In genomic region chr2:65395621-65396347, GRCh38 we compare ENCODE assay signal across 13 cellular contexts. TPM values are rescaled to one million over a fixed set of nuclear protein-coding genes. Genes with fewer than 3 reads are reported as not detected.
DNase-seq lines count a peak whose midpoint lies in the region; ATAC-seq and TF ChIP-seq lines count a peak whose summit lies in the region.
"Had no signal": no experiment of that assay in that cellular context is flagged by ENCODE, and none has a peak within 500 bp of the region (broad histone marks: within the 10 kb centered on the region; RNA-seq: fewer than 3 reads in every experiment).

No MANE protein-coding gene starts in this region.

- H3K4me3 ChIP-seq in GM23248 (0 out of 2 replicates have a peak overlapping the region, but pooled peaks have one; percentile 7), OCI-LY1 (ENCODE audit: low read depth, low read length, poor library complexity, severe bottlenecking) (peak overlapping the region; percentile 34), hepatocyte (no peak overlapping the region), thoracic aorta (no peak overlapping the region)

- H3K9me3 ChIP-seq in GM23248 (ENCODE audit: low read depth) (no peaks in the 10 kb centered on the region), OCI-LY1 (ENCODE audit: low read length) (no peaks in the 10 kb centered on the region), hepatocyte (ENCODE audit: low read depth) (no peaks in the 10 kb centered on the region), thoracic aorta (no peaks in the 10 kb centered on the region)

- no peaks in the 10 kb centered on the region for H3K27me3 ChIP-seq in GM23248 (replicated peaks; ENCODE audit: insufficient read depth)
- H3K27me3 ChIP-seq in OCI-LY1 (ENCODE audit: insufficient read depth, low read length) = no peaks in the 10 kb centered on the region
- H3K27me3 ChIP-seq in hepatocyte = no peaks in the 10 kb centered on the region
- H3K27me3 ChIP-seq in thoracic aorta (replicated peaks; ENCODE audit: insufficient read depth) = no peaks in the 10 kb centered on the region

- H3K4me2 ChIP-seq in GM23248 (ENCODE audit: unreplicated experiment) (peak overlapping the region; percentile 56), OCI-LY1 (ENCODE audit: low read length) (peak overlapping the region; percentile 56), hepatocyte (peak overlapping the region; percentile 59)

- H3K36me3 ChIP-seq in GM23248 (ENCODE audit: low read depth) (no peaks in the 10 kb centered on the region), OCI-LY1 (ENCODE audit: insufficient read depth, low read length) (peaks cover 4% of the 10 kb centered on the region; the same call in 1 of the 2 replicates), hepatocyte (replicated peaks; ENCODE audit: insufficient read depth, low read depth) (no peaks in the 10 kb centered on the region), thoracic aorta (no peaks in the 10 kb centered on the region)

- no peak for ATAC-seq in thoracic aorta (ENCODE audit: insufficient number of reproducible peaks, low FRiP score, low read depth)

- in situ Hi-C loops in GM23248 (cut with MboI) = no loop called here

- no peaks in the 10 kb centered on the region; the same call in 1 of the 2 replicates for H4K20me1 ChIP-seq in GM23248 (ENCODE audit: insufficient read depth)
- no peaks in the 10 kb centered on the region for H4K20me1 ChIP-seq in OCI-LY1 (ENCODE audit: insufficient read depth, low read length)
- H4K20me1 ChIP-seq in hepatocyte (ENCODE audit: insufficient read depth, poor library complexity, severe bottlenecking) = no peaks in the 10 kb centered on the region

- H3K9me2 ChIP-seq in GM23248 (ENCODE audit: insufficient read depth) (no peaks in the 10 kb centered on the region), OCI-LY1 (ENCODE audit: low read depth, low read length) (no peaks in the 10 kb centered on the region), hepatocyte (replicated peaks; ENCODE audit: insufficient read depth) (no peaks in the 10 kb centered on the region)

- H3K27ac ChIP-seq in GM23248 (peak overlapping the region; percentile 81), OCI-LY1 (ENCODE audit: low read depth, low read length, poor library complexity, severe bottlenecking) (peak overlapping the region; percentile 97), hepatocyte (peak overlapping the region; percentile 49), thoracic aorta (peak overlapping the region; percentile 47 to 56)

- H3F3A ChIP-seq in GM23248 (ENCODE audit: insufficient read depth) = peaks cover 36% of the 10 kb centered on the region
- H3F3A ChIP-seq in OCI-LY1 (ENCODE audit: insufficient read depth, low read length) = no peaks in the 10 kb centered on the region

- 85 to 92% methylated on average over 5 of the region's 5 CpGs for WGBS in GM23248 (ENCODE audit: low coverage in 1 of 2, low lambda C conversion rate in 2 of 2, missing lambda C conversion rate in 2 of 2), 2 experiments
- WGBS in hepatocyte (ENCODE audit: low lambda C conversion rate, missing lambda C conversion rate) = 90% methylated on average over 5 of the region's 5 CpGs

- DNase-seq in GM23248 (no peak), hepatocyte (ENCODE audit: low spot score) (no peak), thoracic aorta (ENCODE audit: low spot score) (no peak), anterior cingulate cortex (lab: John Stamatoyannopoulos, UW) (no peak), foreskin melanocyte (no peak)
- no peak for DNase-seq in activated T-cell treated with anti-CD3 and anti-CD28 coated beads, Interleukin-2, amount 50 U/mL, for 1 hour
- DNase-seq: islet precursor cell, MV-4-11, naive B cell, NCI-H226, RPMI8226, T-helper 9 cell had no signal

- H3K4me1 ChIP-seq in GM23248 (ENCODE audit: insufficient read depth) (peaks cover 41% of the 10 kb centered on the region), OCI-LY1 (ENCODE audit: insufficient read depth, low read length, severe bottlenecking) (peaks cover 77% of the 10 kb centered on the region), hepatocyte (ENCODE audit: insufficient read depth) (peaks cover 5% of the 10 kb centered on the region), thoracic aorta (ENCODE audit: control insufficient read depth in 1 of 2, low read depth in 2 of 2) (peaks cover 11 to 29% of the 10 kb centered on the region in 2 donors)

- H3K9ac ChIP-seq in GM23248 = peak overlapping the region; percentile 50
- peak overlapping the region; percentile 55 for H3K9ac ChIP-seq in OCI-LY1 (ENCODE audit: low read length)

- TF ChIP-seq CTCF in OCI-LY1 (IDR thresholded peaks at IDR 0.05; ENCODE audit: low read length) = no peak
- TF ChIP-seq CTCF in hepatocyte (IDR thresholded peaks at IDR 0.05; ENCODE audit: poor library complexity) = no peak
- no peak for TF ChIP-seq CTCF in thoracic aorta (IDR thresholded peaks at IDR 0.05)

- H3K79me2 ChIP-seq in GM23248 (ENCODE audit: insufficient read depth) (peaks cover 98% of the 10 kb centered on the region), OCI-LY1 (ENCODE audit: insufficient read depth, low read length) (peaks cover 30% of the 10 kb centered on the region), hepatocyte (peaks cover 90% of the 10 kb centered on the region)

- H2AFZ ChIP-seq in GM23248 (no peak overlapping the region), OCI-LY1 (ENCODE audit: low read length) (no peak overlapping the region), hepatocyte (no peak overlapping the region)

RNA-seq across cellular contexts. Expression of gene SPRED2, which starts 36.6 kb away (rescaled TPM):
- total RNA-seq in GM23248 (2014; rRNA removed; shearing (Covaris generic)) = 8.5 and 19.7 TPM in 2 replicates
- polyA plus RNA-seq in GM23248 (2016; fragmentation: Nextera tagmentation; extraction: Ambion mirVana) (19.5 and 20.3 TPM in 2 replicates), hepatocyte (12.7 and 17.7 TPM in 2 replicates)
- total RNA-seq in hepatocyte (11.8 and 14.1 TPM in 2 replicates), thoracic aorta (10 to 100 TPM; 21.9 to 22.3 TPM)

Comparison
In these comparisons a context has a peak if more than half of its experiments do, and no peak if none do; other contexts are left out.
1. H3K4me3 ChIP-seq: peak in GM23248 (single experiment) and OCI-LY1 (single experiment); none in hepatocyte (single experiment) and thoracic aorta (single experiment).
2. Peak in every context shown above with its lines, with median percentiles within 50 percentile points of each other: H3K27ac ChIP-seq and H3K4me2 ChIP-seq.